10 cellular contexts compared by ENCODE assay signal in the genomic region with DNA sequence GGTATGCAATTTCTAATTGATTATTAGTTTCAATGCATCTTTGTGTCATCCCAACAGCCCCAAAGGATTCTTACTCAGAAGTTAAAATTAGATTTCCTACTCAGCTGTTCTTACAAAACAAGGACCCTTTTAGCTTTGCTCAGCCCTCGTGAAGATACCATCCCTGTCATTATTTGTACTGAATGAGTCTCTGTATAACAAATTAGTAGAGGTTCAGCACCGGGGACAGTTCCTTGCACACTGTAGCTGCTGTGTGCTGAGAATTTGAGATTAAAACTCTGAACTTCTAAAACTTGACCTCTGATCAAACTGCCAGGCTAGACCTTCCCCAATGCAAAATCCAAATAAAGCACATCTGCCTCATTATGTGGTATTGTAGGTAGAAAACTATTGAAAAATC.
A peak's percentile ranks its signal among the peaks of the same experiment; 100 is the strongest.
DNase-seq lines count a peak whose midpoint lies in the region; ATAC-seq and TF ChIP-seq lines count a peak whose summit lies in the region.
"Had no signal": no experiment of that assay in that cellular context is flagged by ENCODE, and none has a peak within 500 bp of the region (broad histone marks: within the 10 kb centered on the region; RNA-seq: fewer than 3 reads in every experiment).

No MANE protein-coding gene starts in this region.

- H3K9ac ChIP-seq in liver (ENCODE audit: low read depth in 1 of 2, low read length in 2 of 2) = no peak overlapping the region

- no peak for TF ChIP-seq RAD21 in liver (IDR thresholded peaks at IDR 0.05)

- H3K36me3 ChIP-seq in liver (ENCODE audit: control insufficient read depth in 4 of 4, insufficient read depth in 3 of 4, low read depth in 1 of 4, low read length in 3 of 4) = no peaks in the 10 kb centered on the region
- H3K36me3 ChIP-seq: right lobe of liver, SJSA1 had no signal

- in situ Hi-C loops in astrocyte of the spinal cord (cut with HindIII; ENCODE audit: low sequenced_read_pairs) = no loop called here

- no peak overlapping the region for H3K4me3 ChIP-seq in astrocyte of the spinal cord (ENCODE audit: low read depth, low read length)
- H3K4me3 ChIP-seq in liver (ENCODE audit: low read depth in 1 of 3, low read length in 3 of 3) = no peak overlapping the region
- H3K4me3 ChIP-seq: right lobe of liver, SJSA1 had no signal

- H3K27me3 ChIP-seq in liver (ENCODE audit: control insufficient read depth in 4 of 4, insufficient read depth in 4 of 4, low read length in 3 of 4) = no peaks in the 10 kb centered on the region
- H3K27me3 ChIP-seq: right lobe of liver, SJSA1 had no signal

- no peak for TF ChIP-seq CTCF in astrocyte of the spinal cord (IDR thresholded peaks at IDR 0.05; ENCODE audit: low read depth, low read length)
- TF ChIP-seq CTCF in liver (IDR thresholded peaks at IDR 0.05; ENCODE audit: low read depth, low read length, missing input control) = no peak

- DNase-seq in ELR (ENCODE audit: low read depth) (peak; percentile 32), M059J (ENCODE audit: low read depth) (peak; percentile 18), astrocyte of the spinal cord (ENCODE audit: low read depth, low spot score) (peak; percentile 31), NCI-H146 treated with DMSO at 0.1 percent for 48 hours (lab: John Stamatoyannopoulos, UW; ENCODE audit: unreplicated experiment) (no peak), NCI-H128 (lab: John Stamatoyannopoulos, UW; ENCODE audit: unreplicated experiment) (no peak)
- DNase-seq in stimulated activated CD4-positive, alpha-beta T cell treated with anti-CD3 and anti-CD28 coated beads, Interleukin-12 subunit alpha, Interleukin-12 subunit beta, amount 100 ng/mL, for 4 hours = no peak
- DNase-seq: right lobe of liver had no signal

- no peaks in the 10 kb centered on the region for H3K9me3 ChIP-seq in liver (ENCODE audit: control insufficient read depth in 4 of 4, low read length in 3 of 4)
- H3K9me3 ChIP-seq: right lobe of liver, SJSA1 had no signal

- ATAC-seq in GM18868 (IDR thresholded peaks at IDR 0.05; ENCODE audit: unreplicated experiment) = no peak

- no peaks in the 10 kb centered on the region for H3K4me1 ChIP-seq in liver (ENCODE audit: control insufficient read depth in 4 of 4, insufficient read depth in 4 of 4, low read length in 3 of 4)
- H3K4me1 ChIP-seq: right lobe of liver, SJSA1 had no signal

- WGBS in liver = 3% methylated on average over 2 of the region's 2 CpGs

- no peak overlapping the region for H3K27ac ChIP-seq in liver (ENCODE audit: low read depth in 1 of 2, low read length in 2 of 2)
- H3K27ac ChIP-seq: right lobe of liver, SJSA1 had no signal

TF ChIP-seq in liver, 16 proteins besides CTCF, POLR2A, EP300 and RAD21:
- TF ChIP-seq GABPA (IDR thresholded peaks at IDR 0.05 in 1 of 2, conservative IDR thresholded peaks at IDR 0.05 in 1 of 2) = no peak
- TF ChIP-seq, protein P1, sequence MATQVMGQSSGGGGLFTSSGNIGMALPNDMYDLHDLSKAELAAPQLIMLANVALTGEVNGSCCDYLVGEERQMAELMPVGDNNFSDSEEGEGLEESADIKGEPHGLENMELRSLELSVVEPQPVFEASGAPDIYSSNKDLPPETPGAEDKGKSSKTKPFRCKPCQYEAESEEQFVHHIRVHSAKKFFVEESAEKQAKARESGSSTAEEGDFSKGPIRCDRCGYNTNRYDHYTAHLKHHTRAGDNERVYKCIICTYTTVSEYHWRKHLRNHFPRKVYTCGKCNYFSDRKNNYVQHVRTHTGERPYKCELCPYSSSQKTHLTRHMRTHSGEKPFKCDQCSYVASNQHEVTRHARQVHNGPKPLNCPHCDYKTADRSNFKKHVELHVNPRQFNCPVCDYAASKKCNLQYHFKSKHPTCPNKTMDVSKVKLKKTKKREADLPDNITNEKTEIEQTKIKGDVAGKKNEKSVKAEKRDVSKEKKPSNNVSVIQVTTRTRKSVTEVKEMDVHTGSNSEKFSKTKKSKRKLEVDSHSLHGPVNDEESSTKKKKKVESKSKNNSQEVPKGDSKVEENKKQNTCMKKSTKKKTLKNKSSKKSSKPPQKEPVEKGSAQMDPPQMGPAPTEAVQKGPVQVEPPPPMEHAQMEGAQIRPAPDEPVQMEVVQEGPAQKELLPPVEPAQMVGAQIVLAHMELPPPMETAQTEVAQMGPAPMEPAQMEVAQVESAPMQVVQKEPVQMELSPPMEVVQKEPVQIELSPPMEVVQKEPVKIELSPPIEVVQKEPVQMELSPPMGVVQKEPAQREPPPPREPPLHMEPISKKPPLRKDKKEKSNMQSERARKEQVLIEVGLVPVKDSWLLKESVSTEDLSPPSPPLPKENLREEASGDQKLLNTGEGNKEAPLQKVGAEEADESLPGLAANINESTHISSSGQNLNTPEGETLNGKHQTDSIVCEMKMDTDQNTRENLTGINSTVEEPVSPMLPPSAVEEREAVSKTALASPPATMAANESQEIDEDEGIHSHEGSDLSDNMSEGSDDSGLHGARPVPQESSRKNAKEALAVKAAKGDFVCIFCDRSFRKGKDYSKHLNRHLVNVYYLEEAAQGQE (IDR thresholded peaks at IDR 0.05) = peak; percentile 98

Comparison
In these comparisons a context has a peak if more than half of its experiments do, and no peak if none do; other contexts are left out.
1. DNase-seq: peak in ELR (single experiment), M059J (single experiment) and astrocyte of the spinal cord (single experiment); none in stimulated activated CD4-positive, alpha-beta T cell treated with anti-CD3 and anti-CD28 coated beads, Interleukin-12 subunit alpha, Interleukin-12 subunit beta, amount 100 ng/mL, for 4 hours (single experiment), NCI-H146 treated with DMSO at 0.1 percent for 48 hours (single experiment) and NCI-H128 (single experiment).